In genomic region chr15:64152507-64153387, GRCh38 we compare ENCODE assay signal across 1 cellular context.
TF ChIP-seq lines count a peak whose summit lies in the region.

No MANE protein-coding gene starts in this region.

TF ChIP-seq in GM12878, 131 proteins besides CTCF, POLR2A, EP300 and RAD21:
- TF ChIP-seq FOS (IDR thresholded peaks at IDR 0.05; ENCODE audit: borderline replicate concordance, extremely low read depth, insufficient read length) = no peak
- TF ChIP-seq YY1 (IDR thresholded peaks at IDR 0.05; ENCODE audit: low read depth, low read length) = no peak
- peak; percentile 25; the same call in 1 of the 2 replicates for TF ChIP-seq LARP7 (IDR thresholded peaks at IDR 0.05)
- no peak for TF ChIP-seq IRF3 (IDR thresholded peaks at IDR 0.05)
- peak; percentile 70; the same call in 1 of the 3 replicates for TF ChIP-seq POU2F2 (IDR thresholded peaks at IDR 0.05; ENCODE audit: borderline replicate concordance, low read depth, low read length)
